In the genomic region with DNA sequence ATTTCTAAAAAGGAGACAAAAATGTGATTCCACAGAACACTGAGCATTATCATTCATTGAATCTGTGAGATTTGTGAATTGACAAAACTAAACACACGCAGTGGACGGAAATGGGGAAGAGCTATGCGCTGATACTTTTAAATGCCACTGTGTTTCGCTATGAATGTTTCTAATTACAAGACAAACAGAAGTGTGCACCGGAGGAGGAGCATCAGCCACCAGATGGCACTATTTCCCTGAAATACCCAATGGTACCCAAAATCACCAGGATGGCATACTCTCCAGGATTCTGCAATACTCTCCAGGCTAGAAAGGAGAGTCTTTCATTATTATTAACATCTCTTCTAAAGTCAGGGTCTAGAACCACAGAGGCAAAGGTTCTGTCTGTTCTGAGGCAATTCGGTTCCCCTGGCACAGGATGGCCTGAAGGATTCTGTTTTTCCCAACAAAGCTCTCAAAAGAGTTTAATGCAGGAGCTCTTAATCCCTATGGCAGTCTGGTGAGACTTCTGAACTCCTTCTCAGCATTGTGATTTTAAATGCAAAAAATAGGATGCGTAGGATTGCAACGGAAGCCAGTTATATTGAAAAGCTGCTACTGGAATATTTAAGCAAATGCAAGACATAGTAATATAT, we compare ENCODE assay signal across 8 cellular contexts. TPM values are rescaled to one million over a fixed set of nuclear protein-coding genes. Genes with fewer than 3 reads are reported as not detected.
DNase-seq lines count a peak whose midpoint lies in the region; TF ChIP-seq lines count a peak whose summit lies in the region.

No MANE protein-coding gene starts in this region.

- H3K36me3 Mint-ChIP-seq in H9 (ENCODE audit: insufficient read depth in 1 of 3, low read depth in 3 of 3) = no peaks in the 10 kb centered on the region

- no peak overlapping the region for H4K5ac ChIP-seq in H9 (ENCODE audit: insufficient read length, low read depth, low read length)

- H3K27me3 ChIP-seq in H9 (ENCODE audit: insufficient read depth, low read length) (no peaks in the 10 kb centered on the region), vagina (no peaks in the 10 kb centered on the region)

- H3K9me3 ChIP-seq in H9 (ENCODE audit: control insufficient read depth, low read depth, low read length) (no peaks in the 10 kb centered on the region), vagina (no peaks in the 10 kb centered on the region)

- H3K4me1 Mint-ChIP-seq in H9 = peaks cover 16 to 22% of the 10 kb centered on the region in 2 experiments

- intact Hi-C loops in vagina (cut with DNase I) = no loop called here

- no peak overlapping the region for H3K9ac ChIP-seq in H9 (ENCODE audit: extremely low read depth, insufficient read length, low read length)

- no peak overlapping the region for H2AFZ ChIP-seq in H9 (ENCODE audit: low read length)

- H2BK5ac ChIP-seq in H9 (ENCODE audit: insufficient read length, low read length) = no peak overlapping the region

- no peak overlapping the region for H4K91ac ChIP-seq in H9 (ENCODE audit: insufficient read length, low read depth, low read length)

- no peak overlapping the region for H2BK120ac ChIP-seq in H9 (ENCODE audit: low read depth, low read length, poor library complexity, severe bottlenecking)

- no peaks in the 10 kb centered on the region for H3K79me1 ChIP-seq in H9 (ENCODE audit: insufficient read depth, low read depth, low read length, poor library complexity, severe bottlenecking)

- no peak overlapping the region for H3K27ac ChIP-seq in H9 (ENCODE audit: insufficient read length, low read depth, low read length)
- H3K27ac ChIP-seq in vagina = no peak overlapping the region

- TF ChIP-seq CTCF in GM12801 (IDR thresholded peaks at IDR 0.05; ENCODE audit: extremely low read depth, insufficient read length) (peak; percentile 90), H9 (conservative IDR thresholded peaks at IDR 0.05) (peak; percentile 93), vagina (IDR thresholded peaks at IDR 0.05) (peak; percentile 65 to 79 (median 65))

- DNase-seq in H9 = peak; percentile 55
- DNase-seq in LoVo (ENCODE audit: low spot score) = peak; percentile 67
- peak; percentile 34 for DNase-seq in SHP77 (lab: John Stamatoyannopoulos, UW)
- DNase-seq in activated gamma-delta T cell treated with anti-CD3 and anti-CD28 coated beads, Interleukin-2, amount 50 U/mL, for 16 hours (ENCODE audit: low read depth) = peak; percentile 34
- peak; percentile 75 for DNase-seq in globus pallidus (ENCODE audit: low spot score)
- peak; percentile 86 for DNase-seq in pons (ENCODE audit: low spot score)
- no peak for DNase-seq in vagina (ENCODE audit: extremely low spot score in 2 of 2)

- H3K4ac ChIP-seq in H9 (ENCODE audit: low read depth, low read length) = no peak overlapping the region

- no peak overlapping the region for H3K56ac ChIP-seq in H9 (ENCODE audit: insufficient read length, low read depth, low read length)

- no peak for TF ChIP-seq POLR2A in vagina (IDR thresholded peaks at IDR 0.05)

- H3K18ac ChIP-seq in H9 (ENCODE audit: insufficient read length, low read depth, low read length) = no peak overlapping the region

- no peak overlapping the region for H3K27ac Mint-ChIP-seq in H9

- no peak overlapping the region for H3K4me3 Mint-ChIP-seq in H9

- H3T11ph ChIP-seq in H9 (ENCODE audit: low read length) = no peak overlapping the region

- H3K4me2 ChIP-seq in H9 (ENCODE audit: insufficient read depth, insufficient read length, low read length) = no peak overlapping the region

- no peak overlapping the region for H2AK5ac ChIP-seq in H9 (ENCODE audit: insufficient read length, low read length)

- H3K14ac ChIP-seq in H9 (ENCODE audit: insufficient read depth, low read length) = no peak overlapping the region

- no peak overlapping the region for H2BK12ac ChIP-seq in H9 (ENCODE audit: insufficient read length, low read depth, low read length)

- no peaks in the 10 kb centered on the region for H3K79me2 ChIP-seq in H9 (ENCODE audit: insufficient read depth, low read length)

- no CpG with 5 or more reads among the region's 8 CpGs for WGBS in H9 (ENCODE audit: extremely low coverage, insufficient read length, low lambda C conversion rate)

- no peaks in the 10 kb centered on the region for H3K23me2 ChIP-seq in H9 (ENCODE audit: insufficient read length, low read depth, low read length, poor library complexity, severe bottlenecking)

- no peaks in the 10 kb centered on the region for H3K4me1 ChIP-seq in H9 (ENCODE audit: insufficient read depth, low read length)
- no peaks in the 10 kb centered on the region for H3K4me1 ChIP-seq in vagina

- H3K27me3 Mint-ChIP-seq in H9 (ENCODE audit: low read depth) = no peaks in the 10 kb centered on the region; the same call in 1 of the 2 replicates

- no peak overlapping the region for H3K23ac ChIP-seq in H9 (ENCODE audit: insufficient read length, low read depth, low read length)

- no peak overlapping the region for H2BK15ac ChIP-seq in H9 (ENCODE audit: low read depth, low read length)

- H2BK20ac ChIP-seq in H9 (ENCODE audit: low read depth, low read length, poor library complexity, severe bottlenecking) = no peak overlapping the region

- H4K20me1 ChIP-seq in H9 (ENCODE audit: control insufficient read depth, insufficient read depth, insufficient read length) = no peaks in the 10 kb centered on the region

- no peak overlapping the region for H3K4me3 ChIP-seq in vagina

- no peaks in the 10 kb centered on the region for H3K9me3 Mint-ChIP-seq in H9

- H4K8ac ChIP-seq in H9 (replicated peaks; ENCODE audit: insufficient read length, low read depth, low read length) = no peak overlapping the region

- no peaks in the 10 kb centered on the region for H3K36me3 ChIP-seq in vagina

RNA-seq across cellular contexts. Expression of gene PUM3, which starts 13.8 kb away (rescaled TPM):
- total RNA-seq in H9 (2021) (102 and 105 TPM in 2 replicates), vagina (28.0 TPM)

Comparison
In these comparisons a context has a peak if more than half of its experiments do, and no peak if none do; other contexts are left out.
1. DNase-seq: peak in H9 (single experiment), LoVo (single experiment), SHP77 (2 of 2), activated gamma-delta T cell treated with anti-CD3 and anti-CD28 coated beads, Interleukin-2, amount 50 U/mL, for 16 hours (single experiment), globus pallidus (single experiment) and pons (single experiment); none in vagina (0 of 2).
2. Peak in every context shown above with its lines, with median percentiles within 50 percentile points of each other: CTCF ChIP-seq.